In the genomic region with DNA sequence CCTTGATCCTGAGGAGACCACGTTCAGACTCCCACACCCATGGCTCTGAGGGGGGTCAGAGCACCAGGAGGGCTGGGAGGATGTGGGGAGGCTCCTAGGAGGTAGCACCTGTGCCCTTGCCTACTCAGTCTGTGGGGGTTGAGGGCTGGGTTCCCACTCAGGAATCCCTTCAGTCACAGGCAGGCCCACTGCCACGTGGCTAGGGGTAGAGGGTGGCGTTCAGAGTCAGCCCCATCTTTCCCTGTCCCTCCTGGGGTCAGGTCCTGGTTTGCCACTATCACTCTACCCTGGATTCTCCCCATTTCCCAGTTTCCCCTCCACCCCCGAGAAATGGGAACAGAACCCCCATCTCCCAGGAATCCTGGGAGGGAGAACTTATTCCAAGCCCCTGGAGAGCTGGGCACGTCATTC, we compare ENCODE assay signal across 18 cellular contexts.
A peak's percentile ranks its signal among the peaks of the same experiment; 100 is the strongest.
DNase-seq lines count a peak whose midpoint lies in the region; ATAC-seq, FAIRE-seq and TF ChIP-seq lines count a peak whose summit lies in the region.
"Had no signal": no experiment of that assay in that cellular context is flagged by ENCODE, and none has a peak within 500 bp of the region (broad histone marks: within the 10 kb centered on the region; RNA-seq: fewer than 3 reads in every experiment).

No MANE protein-coding gene starts in this region.

- H3K4me1 ChIP-seq in A549 (peaks cover 3% of the 10 kb centered on the region), Panc1 (ENCODE audit: control insufficient read depth, insufficient read depth, low read length) (no peaks in the 10 kb centered on the region), spleen (peaks cover 0 to 12% (median 0%) of the 10 kb centered on the region in 6 donors)
- H3K4me1 ChIP-seq: Caco-2 had no signal

- in situ Hi-C loops in Panc1 (cut with HindIII; ENCODE audit: low pct_unique_long_range_greater_than_20kb, low sequenced_read_pairs), result no loop called here

- no peaks in the 10 kb centered on the region for H3K9me3 Mint-ChIP-seq in effector memory CD8-positive, alpha-beta T cell

- BruUV-seq in Panc1 (replicated peaks; lab: Mats Ljungman, UMichigan), result no TSS peak

- no peak for DNase-seq in A549 (ENCODE audit: low read depth in 1 of 2, low spot score in 1 of 2)
- no peak for DNase-seq in Panc1 (ENCODE audit: low read depth, low spot score)
- no peak for DNase-seq in effector memory CD8-positive, alpha-beta T cell
- DNase-seq in spleen, result peak; percentile 54
- no peak for DNase-seq in activated T-cell treated with anti-CD3 and anti-CD28 coated beads for 4 hours
- no peak for DNase-seq in NCI-H345 (lab: John Stamatoyannopoulos, UW)
- DNase-seq: CD4-positive, alpha-beta memory T cell; MG63; NCI-H1048; NCI-H1436 had no signal

- no peak for TF ChIP-seq RAD21 in A549 (conservative IDR thresholded peaks at IDR 0.05 in 1 of 2, IDR thresholded peaks at IDR 0.05 in 1 of 2)

- FAIRE-seq in A549 (lab: Jason Lieb, UNC), result no peak
- FAIRE-seq: H1, HepG2, K562 had no signal

- H3K36me3 ChIP-seq in Panc1 (ENCODE audit: control insufficient read depth, insufficient read depth, low read length) (no peaks in the 10 kb centered on the region), spleen (no peaks in the 10 kb centered on the region)
- H3K36me3 ChIP-seq: MG63, SJCRH30 had no signal

- TF ChIP-seq EP300 in A549 (IDR thresholded peaks at IDR 0.05), result no peak

- H3K27ac ChIP-seq in A549 (no peak overlapping the region), Panc1 (ENCODE audit: low read length) (no peak overlapping the region), spleen (no peak overlapping the region)
- H3K27ac ChIP-seq: BLaER1 treated with 17β-estradiol and CSF1 and Interleukin-3, amounts not matched to agents 10 nM and 100 nM; HL-60 had no signal

- peaks cover 13% of the 10 kb centered on the region for H3K36me3 Mint-ChIP-seq in effector memory CD8-positive, alpha-beta T cell (ENCODE audit: insufficient read depth)

- POLR2A ChIA-PET in A549 (lab: Yijun Ruan, JAX) (no interaction called here), Panc1 (lab: Charles Lee) (no interaction called here)

- CTCF ChIA-PET in A549 (lab: Yijun Ruan, JAX), result interaction anchor here (0.7 to 3.9 kb wide), 5 partner anchors 10 to 139 kb away, joined by 3 to 18 read pairs (median 3); no protein-coding TSS in a partner anchor
- CTCF ChIA-PET in Panc1 (lab: Charles Lee), result interaction anchor here (0.6 kb wide), 1 partner anchor 327 kb away, joined by 6 read pairs; no protein-coding TSS in a partner anchor

- intact Hi-C loops in Panc1 (cut with micrococcal nuclease; ENCODE audit: unreplicated experiment), result no loop called here
- intact Hi-C loops in spleen (cut with DNase I; ENCODE audit: low total_unique reads), result no loop called here

- TF ChIP-seq POLR2A in A549 (IDR thresholded peaks at IDR 0.05; ENCODE audit: low read length) (no peak), spleen (IDR thresholded peaks at IDR 0.05) (no peak)

- H3K4me2 ChIP-seq in A549, result no peak overlapping the region

- peak overlapping the region; percentile 79 to 89 for H3K27ac Mint-ChIP-seq in effector memory CD8-positive, alpha-beta T cell
- H3K27ac Mint-ChIP-seq: CD4-positive, alpha-beta memory T cell had no signal

- peaks cover 0 to 9% of the 10 kb centered on the region in 2 donors for H3K27me3 Mint-ChIP-seq in effector memory CD8-positive, alpha-beta T cell

- 44% methylated on average over 4 of the region's 5 CpGs for WGBS in A549 (ENCODE audit: missing lambda C conversion rate)
- 57 to 83% (median 76%) methylated on average over 5 of the region's 5 CpGs for WGBS in spleen, 5 donors

- H3K9me3 ChIP-seq in A549 (no peaks in the 10 kb centered on the region), Panc1 (ENCODE audit: control insufficient read depth, insufficient read depth, low read depth, low read length) (no peaks in the 10 kb centered on the region), spleen (peaks cover 0 to 33% (median 21%) of the 10 kb centered on the region in 8 donors)
- H3K9me3 ChIP-seq: Caco-2, MG63, SJCRH30 had no signal

- H3K4me1 Mint-ChIP-seq in effector memory CD8-positive, alpha-beta T cell (ENCODE audit: low read depth in 2 of 2), result peaks cover 26 to 31% of the 10 kb centered on the region in 2 donors

- H3K4me3 Mint-ChIP-seq in effector memory CD8-positive, alpha-beta T cell, result no peak overlapping the region
- H3K4me3 Mint-ChIP-seq: CD4-positive, alpha-beta memory T cell had no signal

- TF ChIP-seq CTCF in A549 (IDR thresholded peaks at IDR 0.05) (no peak), Panc1 (IDR thresholded peaks at IDR 0.05) (no peak), spleen (IDR thresholded peaks at IDR 0.05 in 8 of 11, conservative IDR thresholded peaks at IDR 0.05 in 3 of 11) (no peak)

- H3K27me3 ChIP-seq in Panc1 (ENCODE audit: control insufficient read depth, insufficient read depth, low read length) (no peaks in the 10 kb centered on the region), spleen (replicated peaks in 1 of 7) (peaks cover 0 to 45% (median 0%) of the 10 kb centered on the region in 7 donors)
- H3K27me3 ChIP-seq: BLaER1 treated with 17β-estradiol and CSF1 and Interleukin-3, amounts not matched to agents 10 nM and 100 nM; MG63; SJCRH30 had no signal

- ATAC-seq in A549 (peak; percentile 16 to 56), Panc1 (peak; percentile 52), HG03460 (IDR thresholded peaks at IDR 0.05; ENCODE audit: unreplicated experiment) (no peak)
- no peak for ATAC-seq in effector memory CD8-positive, alpha-beta T cell (replicated peaks)

- H3K4me3 ChIP-seq in A549 (no peak overlapping the region), Panc1 (ENCODE audit: low read depth in 2 of 2, low read length in 2 of 2) (no peak overlapping the region), spleen (no peak overlapping the region)
- H3K4me3 ChIP-seq: BLaER1 treated with 17β-estradiol and CSF1 and Interleukin-3, amounts not matched to agents 10 nM and 100 nM; K562; MG63; SJCRH30 had no signal

TF ChIP-seq in A549, 52 proteins besides CTCF, POLR2A, EP300 and RAD21:
- no peak for TF ChIP-seq JUN (IDR thresholded peaks at IDR 0.05)
- TF ChIP-seq TP53 (CRISPR knock-in tag; IDR thresholded peaks at IDR 0.05), result no peak
- no peak for TF ChIP-seq RFX5 (IDR thresholded peaks at IDR 0.05)
- no peak for TF ChIP-seq KDM5A (IDR thresholded peaks at IDR 0.05)

Comparison
In these comparisons a context has a peak if more than half of its experiments do, and no peak if none do; other contexts are left out.
1. ATAC-seq: peak in A549 (2 of 2) and Panc1 (single experiment); none in effector memory CD8-positive, alpha-beta T cell (single experiment) and HG03460 (single experiment).